Comparison of ENCODE assay signal across 1 cellular context in the genomic region with DNA sequence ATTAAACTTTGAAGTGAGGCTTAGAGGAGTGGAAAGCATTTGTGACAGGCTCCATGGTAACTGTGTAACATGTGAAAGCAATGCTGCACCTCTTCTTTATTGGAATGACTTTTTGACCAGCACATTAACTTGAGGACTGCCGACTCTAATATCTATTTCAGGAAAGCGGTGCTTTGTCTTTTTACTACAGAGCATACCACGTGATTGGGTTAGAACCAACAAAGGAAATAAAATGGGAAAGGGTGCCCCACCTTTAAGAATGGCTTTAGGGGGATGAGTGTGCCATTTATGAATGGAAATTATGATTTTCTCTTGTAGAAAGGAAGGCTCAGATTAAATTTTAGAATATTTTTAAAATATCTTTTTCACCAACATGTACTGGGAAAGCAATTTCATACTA.
TF ChIP-seq lines count a peak whose summit lies in the region.

No MANE protein-coding gene starts in this region.

TF ChIP-seq in K562, 482 proteins besides CTCF, POLR2A, EP300 and RAD21 (continued from another document):
- no peak for TF ChIP-seq ATF6 (CRISPR knock-in tag; IDR thresholded peaks at IDR 0.05)
- TF ChIP-seq, protein P1, sequence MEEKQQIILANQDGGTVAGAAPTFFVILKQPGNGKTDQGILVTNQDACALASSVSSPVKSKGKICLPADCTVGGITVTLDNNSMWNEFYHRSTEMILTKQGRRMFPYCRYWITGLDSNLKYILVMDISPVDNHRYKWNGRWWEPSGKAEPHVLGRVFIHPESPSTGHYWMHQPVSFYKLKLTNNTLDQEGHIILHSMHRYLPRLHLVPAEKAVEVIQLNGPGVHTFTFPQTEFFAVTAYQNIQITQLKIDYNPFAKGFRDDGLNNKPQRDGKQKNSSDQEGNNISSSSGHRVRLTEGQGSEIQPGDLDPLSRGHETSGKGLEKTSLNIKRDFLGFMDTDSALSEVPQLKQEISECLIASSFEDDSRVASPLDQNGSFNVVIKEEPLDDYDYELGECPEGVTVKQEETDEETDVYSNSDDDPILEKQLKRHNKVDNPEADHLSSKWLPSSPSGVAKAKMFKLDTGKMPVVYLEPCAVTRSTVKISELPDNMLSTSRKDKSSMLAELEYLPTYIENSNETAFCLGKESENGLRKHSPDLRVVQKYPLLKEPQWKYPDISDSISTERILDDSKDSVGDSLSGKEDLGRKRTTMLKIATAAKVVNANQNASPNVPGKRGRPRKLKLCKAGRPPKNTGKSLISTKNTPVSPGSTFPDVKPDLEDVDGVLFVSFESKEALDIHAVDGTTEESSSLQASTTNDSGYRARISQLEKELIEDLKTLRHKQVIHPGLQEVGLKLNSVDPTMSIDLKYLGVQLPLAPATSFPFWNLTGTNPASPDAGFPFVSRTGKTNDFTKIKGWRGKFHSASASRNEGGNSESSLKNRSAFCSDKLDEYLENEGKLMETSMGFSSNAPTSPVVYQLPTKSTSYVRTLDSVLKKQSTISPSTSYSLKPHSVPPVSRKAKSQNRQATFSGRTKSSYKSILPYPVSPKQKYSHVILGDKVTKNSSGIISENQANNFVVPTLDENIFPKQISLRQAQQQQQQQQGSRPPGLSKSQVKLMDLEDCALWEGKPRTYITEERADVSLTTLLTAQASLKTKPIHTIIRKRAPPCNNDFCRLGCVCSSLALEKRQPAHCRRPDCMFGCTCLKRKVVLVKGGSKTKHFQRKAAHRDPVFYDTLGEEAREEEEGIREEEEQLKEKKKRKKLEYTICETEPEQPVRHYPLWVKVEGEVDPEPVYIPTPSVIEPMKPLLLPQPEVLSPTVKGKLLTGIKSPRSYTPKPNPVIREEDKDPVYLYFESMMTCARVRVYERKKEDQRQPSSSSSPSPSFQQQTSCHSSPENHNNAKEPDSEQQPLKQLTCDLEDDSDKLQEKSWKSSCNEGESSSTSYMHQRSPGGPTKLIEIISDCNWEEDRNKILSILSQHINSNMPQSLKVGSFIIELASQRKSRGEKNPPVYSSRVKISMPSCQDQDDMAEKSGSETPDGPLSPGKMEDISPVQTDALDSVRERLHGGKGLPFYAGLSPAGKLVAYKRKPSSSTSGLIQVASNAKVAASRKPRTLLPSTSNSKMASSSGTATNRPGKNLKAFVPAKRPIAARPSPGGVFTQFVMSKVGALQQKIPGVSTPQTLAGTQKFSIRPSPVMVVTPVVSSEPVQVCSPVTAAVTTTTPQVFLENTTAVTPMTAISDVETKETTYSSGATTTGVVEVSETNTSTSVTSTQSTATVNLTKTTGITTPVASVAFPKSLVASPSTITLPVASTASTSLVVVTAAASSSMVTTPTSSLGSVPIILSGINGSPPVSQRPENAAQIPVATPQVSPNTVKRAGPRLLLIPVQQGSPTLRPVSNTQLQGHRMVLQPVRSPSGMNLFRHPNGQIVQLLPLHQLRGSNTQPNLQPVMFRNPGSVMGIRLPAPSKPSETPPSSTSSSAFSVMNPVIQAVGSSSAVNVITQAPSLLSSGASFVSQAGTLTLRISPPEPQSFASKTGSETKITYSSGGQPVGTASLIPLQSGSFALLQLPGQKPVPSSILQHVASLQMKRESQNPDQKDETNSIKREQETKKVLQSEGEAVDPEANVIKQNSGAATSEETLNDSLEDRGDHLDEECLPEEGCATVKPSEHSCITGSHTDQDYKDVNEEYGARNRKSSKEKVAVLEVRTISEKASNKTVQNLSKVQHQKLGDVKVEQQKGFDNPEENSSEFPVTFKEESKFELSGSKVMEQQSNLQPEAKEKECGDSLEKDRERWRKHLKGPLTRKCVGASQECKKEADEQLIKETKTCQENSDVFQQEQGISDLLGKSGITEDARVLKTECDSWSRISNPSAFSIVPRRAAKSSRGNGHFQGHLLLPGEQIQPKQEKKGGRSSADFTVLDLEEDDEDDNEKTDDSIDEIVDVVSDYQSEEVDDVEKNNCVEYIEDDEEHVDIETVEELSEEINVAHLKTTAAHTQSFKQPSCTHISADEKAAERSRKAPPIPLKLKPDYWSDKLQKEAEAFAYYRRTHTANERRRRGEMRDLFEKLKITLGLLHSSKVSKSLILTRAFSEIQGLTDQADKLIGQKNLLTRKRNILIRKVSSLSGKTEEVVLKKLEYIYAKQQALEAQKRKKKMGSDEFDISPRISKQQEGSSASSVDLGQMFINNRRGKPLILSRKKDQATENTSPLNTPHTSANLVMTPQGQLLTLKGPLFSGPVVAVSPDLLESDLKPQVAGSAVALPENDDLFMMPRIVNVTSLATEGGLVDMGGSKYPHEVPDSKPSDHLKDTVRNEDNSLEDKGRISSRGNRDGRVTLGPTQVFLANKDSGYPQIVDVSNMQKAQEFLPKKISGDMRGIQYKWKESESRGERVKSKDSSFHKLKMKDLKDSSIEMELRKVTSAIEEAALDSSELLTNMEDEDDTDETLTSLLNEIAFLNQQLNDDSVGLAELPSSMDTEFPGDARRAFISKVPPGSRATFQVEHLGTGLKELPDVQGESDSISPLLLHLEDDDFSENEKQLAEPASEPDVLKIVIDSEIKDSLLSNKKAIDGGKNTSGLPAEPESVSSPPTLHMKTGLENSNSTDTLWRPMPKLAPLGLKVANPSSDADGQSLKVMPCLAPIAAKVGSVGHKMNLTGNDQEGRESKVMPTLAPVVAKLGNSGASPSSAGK (IDR thresholded peaks at IDR 0.05), result no peak
- TF ChIP-seq CGGBP1 (CRISPR knock-in tag; IDR thresholded peaks at IDR 0.05), result no peak
- no peak for TF ChIP-seq NBN (IDR thresholded peaks at IDR 0.05; ENCODE audit: low read depth)
- TF ChIP-seq PHF20 (IDR thresholded peaks at IDR 0.05; ENCODE audit: partially characterized antibody), result peak; percentile 35
- TF ChIP-seq NCOA6 (IDR thresholded peaks at IDR 0.05), result no peak
- no peak for TF ChIP-seq ZNF217 (CRISPR knock-in tag; IDR thresholded peaks at IDR 0.05)
- TF ChIP-seq, protein P2, sequence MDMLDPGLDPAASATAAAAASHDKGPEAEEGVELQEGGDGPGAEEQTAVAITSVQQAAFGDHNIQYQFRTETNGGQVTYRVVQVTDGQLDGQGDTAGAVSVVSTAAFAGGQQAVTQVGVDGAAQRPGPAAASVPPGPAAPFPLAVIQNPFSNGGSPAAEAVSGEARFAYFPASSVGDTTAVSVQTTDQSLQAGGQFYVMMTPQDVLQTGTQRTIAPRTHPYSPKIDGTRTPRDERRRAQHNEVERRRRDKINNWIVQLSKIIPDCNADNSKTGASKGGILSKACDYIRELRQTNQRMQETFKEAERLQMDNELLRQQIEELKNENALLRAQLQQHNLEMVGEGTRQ (CRISPR knock-in tag; IDR thresholded peaks at IDR 0.05), result 0 out of 2 replicates have a peak, but pooled peaks have one; percentile 25
- peak; percentile 52 for TF ChIP-seq RAD51 (IDR thresholded peaks at IDR 0.05; ENCODE audit: borderline replicate concordance, low read depth)
